Comparison of ENCODE assay signal across 14 cellular contexts in genomic region chr1:8597455-8597854, GRCh38.
DNase-seq lines count a peak whose midpoint lies in the region; TF ChIP-seq lines count a peak whose summit lies in the region.
"Had no signal": no experiment of that assay in that cellular context is flagged by ENCODE, and none has a peak within 500 bp of the region (broad histone marks: within the 10 kb centered on the region; RNA-seq: fewer than 3 reads in every experiment).

No MANE protein-coding gene starts in this region.

- DNase-seq in left ventricle myocardium inferior (no peak), cardiac septum (ENCODE audit: low spot score) (no peak), cerebellar cortex (ENCODE audit: low spot score) (peak; percentile 35), mesothelial cell of epicardium (ENCODE audit: low spot score in 2 of 2, unreplicated experiment in 2 of 2) (no peak), vagina (ENCODE audit: extremely low spot score in 2 of 2) (no peak), mammary epithelial cell (no peak), neural progenitor cell (ENCODE audit: low spot score) (no peak)
- DNase-seq in stimulated activated CD4-positive, alpha-beta T cell treated with anti-CD3 and anti-CD28 coated beads, Interleukin-4, amount 100 ng/mL, for 24 hours = no peak
- DNase-seq: activated CD4-positive, alpha-beta T cell treated with anti-CD3 and anti-CD28 coated beads, Interleukin-2, amount 50 U/mL, for 4 hours; CD8-positive, alpha-beta memory T cell; effector CD8-positive, alpha-beta T cell had no signal

- no peak for TF ChIP-seq CTCF in left ventricle myocardium inferior (IDR thresholded peaks at IDR 0.05; ENCODE audit: borderline replicate concordance)
- no peak for TF ChIP-seq CTCF in mesothelial cell of epicardium (IDR thresholded peaks at IDR 0.05; ENCODE audit: unreplicated experiment)
- TF ChIP-seq CTCF in vagina (IDR thresholded peaks at IDR 0.05) = no peak
- TF ChIP-seq CTCF in mammary epithelial cell (conservative IDR thresholded peaks at IDR 0.05 in 1 of 2, IDR thresholded peaks at IDR 0.05 in 1 of 2; ENCODE audit: extremely low read depth in 1 of 2, insufficient read depth in 1 of 2, low read depth in 1 of 2, low read length in 2 of 2) = no peak
- TF ChIP-seq CTCF in neural progenitor cell (IDR thresholded peaks at IDR 0.05) = no peak

- WGBS in mammary epithelial cell (ENCODE audit: low coverage, missing lambda C conversion rate) = 96% methylated on average over 4 of the region's 4 CpGs

- no TSS peak for BruUV-seq in mammary epithelial cell (replicated peaks; lab: Mats Ljungman, UMichigan)

- H3F3A ChIP-seq in neural progenitor cell (ENCODE audit: low read depth) = peaks cover 15% of the 10 kb centered on the region

- peaks cover 15% of the 10 kb centered on the region for H3K36me3 Mint-ChIP-seq in mesothelial cell of epicardium
- H3K36me3 Mint-ChIP-seq in neural progenitor cell = peaks cover 25% of the 10 kb centered on the region

- H3K27ac ChIP-seq in left ventricle myocardium inferior (replicated peaks) (peak overlapping the region; percentile 64), vagina (peak overlapping the region; percentile 30), mammary epithelial cell (ENCODE audit: insufficient read depth, low read depth, low read length) (no peak overlapping the region), neural progenitor cell (no peak overlapping the region)
- H3K27ac ChIP-seq: A549 had no signal

- H3K4me3 Mint-ChIP-seq in mesothelial cell of epicardium (no peak overlapping the region), neural progenitor cell (no peak overlapping the region)
- H3K4me3 Mint-ChIP-seq: activated T-helper 1 cell treated with anti-CD3 and anti-CD28 coated beads, Interleukin-12 subunit alpha, Interleukin-12 subunit beta, Interleukin-2, Interleukin-4 antibody, amounts not matched to agents 30 ng/mL and 10 ng/mL and 1 ng/mL, durations not matched to agents 14 hours and 24 hours and 36 hours; CD8-positive, alpha-beta memory T cell had no signal

- CTCF ChIA-PET in mammary epithelial cell (lab: Charles Lee; ENCODE audit: low non-redundant PET) = no interaction called here

- dilution Hi-C loops in mammary epithelial cell (cut with HindIII; ENCODE audit: low sequenced_read_pairs) = no loop called here

- no peaks in the 10 kb centered on the region for H3K27me3 ChIP-seq in left ventricle myocardium inferior (ENCODE audit: low read depth)
- H3K27me3 ChIP-seq in vagina = no peaks in the 10 kb centered on the region
- H3K27me3 ChIP-seq in mammary epithelial cell (ENCODE audit: insufficient read depth, low read length) = no peaks in the 10 kb centered on the region
- H3K27me3 ChIP-seq in neural progenitor cell = no peaks in the 10 kb centered on the region
- H3K27me3 ChIP-seq: ovary had no signal

- intact Hi-C loops in left ventricle myocardium inferior (cut with micrococcal nuclease) = no loop called here
- intact Hi-C loops in cardiac septum (cut with DNase I) = no loop called here
- intact Hi-C loops in vagina (cut with DNase I) = no loop called here
- intact Hi-C loops in mammary epithelial cell (cut with micrococcal nuclease) = no loop called here

- H3K9me3 Mint-ChIP-seq in mesothelial cell of epicardium (no peaks in the 10 kb centered on the region), neural progenitor cell (peaks cover 4% of the 10 kb centered on the region)
- H3K9me3 Mint-ChIP-seq: activated T-helper 1 cell treated with anti-CD3 and anti-CD28 coated beads, Interleukin-12 subunit alpha, Interleukin-12 subunit beta, Interleukin-2, Interleukin-4 antibody, amounts not matched to agents 30 ng/mL and 10 ng/mL and 1 ng/mL, durations not matched to agents 14 hours and 24 hours and 36 hours; CD8-positive, alpha-beta memory T cell had no signal

- TF ChIP-seq POLR2A in vagina (IDR thresholded peaks at IDR 0.05) = no peak

- H3K4me3 ChIP-seq in left ventricle myocardium inferior (peak overlapping the region; percentile 42), vagina (peak overlapping the region; percentile 1 to 16), mammary epithelial cell (replicated peaks in 1 of 3; ENCODE audit: insufficient read depth in 1 of 3, low read depth in 2 of 3, low read length in 3 of 3) (no peak overlapping the region), neural progenitor cell (no peak overlapping the region)
- H3K4me3 ChIP-seq: A549, ovary had no signal

- H3K27ac Mint-ChIP-seq in mesothelial cell of epicardium (peak overlapping the region; percentile 86), neural progenitor cell (no peak overlapping the region)
- H3K27ac Mint-ChIP-seq: activated T-helper 1 cell treated with anti-CD3 and anti-CD28 coated beads, Interleukin-12 subunit alpha, Interleukin-12 subunit beta, Interleukin-2, Interleukin-4 antibody, amounts not matched to agents 30 ng/mL and 10 ng/mL and 1 ng/mL, durations not matched to agents 14 hours and 24 hours and 36 hours; CD8-positive, alpha-beta memory T cell had no signal

- H2AFZ ChIP-seq in mammary epithelial cell (ENCODE audit: low read depth, low read length) = no peak overlapping the region
- H2AFZ ChIP-seq in neural progenitor cell (replicated peaks) = no peak overlapping the region

- H3K4me1 Mint-ChIP-seq in mesothelial cell of epicardium (peaks cover 40% of the 10 kb centered on the region), neural progenitor cell (peaks cover 59% of the 10 kb centered on the region)

- no peak overlapping the region for H3K9ac ChIP-seq in mammary epithelial cell (ENCODE audit: insufficient read depth, low read length)
- H3K9ac ChIP-seq in neural progenitor cell = no peak overlapping the region

- H3K4me2 ChIP-seq in mammary epithelial cell (ENCODE audit: insufficient read depth, low read depth, low read length) (no peak overlapping the region), neural progenitor cell (no peak overlapping the region)
- H3K4me2 ChIP-seq: A549 had no signal

- in situ Hi-C loops in mammary epithelial cell (cut with MboI; ENCODE audit: low sequenced_read_pairs in 2 of 2) = no loop called here

- peaks cover 3% of the 10 kb centered on the region for H3K79me2 ChIP-seq in mammary epithelial cell (ENCODE audit: insufficient read depth, low read length)
- peaks cover 99% of the 10 kb centered on the region for H3K79me2 ChIP-seq in neural progenitor cell (ENCODE audit: low read depth)

- H3K27me3 Mint-ChIP-seq in mesothelial cell of epicardium (ENCODE audit: low read depth) = no peaks in the 10 kb centered on the region
- H3K27me3 Mint-ChIP-seq in neural progenitor cell (ENCODE audit: insufficient read depth, low read depth) = no peaks in the 10 kb centered on the region
- H3K27me3 Mint-ChIP-seq: CD8-positive, alpha-beta memory T cell had no signal

- H3K4me1 ChIP-seq in left ventricle myocardium inferior = peaks cover 49% of the 10 kb centered on the region
- peaks cover 31% of the 10 kb centered on the region for H3K4me1 ChIP-seq in vagina
- H3K4me1 ChIP-seq in mammary epithelial cell (ENCODE audit: insufficient read depth, low read length) = no peaks in the 10 kb centered on the region
- H3K4me1 ChIP-seq in neural progenitor cell = peaks cover 30% of the 10 kb centered on the region

- H3K9me3 ChIP-seq in left ventricle myocardium inferior (replicated peaks) (no peaks in the 10 kb centered on the region), vagina (no peaks in the 10 kb centered on the region), mammary epithelial cell (replicated peaks; ENCODE audit: insufficient read depth, low read length) (no peaks in the 10 kb centered on the region), neural progenitor cell (ENCODE audit: low read depth) (no peaks in the 10 kb centered on the region)
- H3K9me3 ChIP-seq: A549, ovary had no signal

- H3K36me3 ChIP-seq in left ventricle myocardium inferior (no peaks in the 10 kb centered on the region), vagina (no peaks in the 10 kb centered on the region), mammary epithelial cell (ENCODE audit: insufficient read depth, low read length) (no peaks in the 10 kb centered on the region), neural progenitor cell (no peaks in the 10 kb centered on the region)
- H3K36me3 ChIP-seq: ovary had no signal

- H4K20me1 ChIP-seq in mammary epithelial cell (ENCODE audit: insufficient read depth, low read length) = no peaks in the 10 kb centered on the region
- peaks cover 56% of the 10 kb centered on the region for H4K20me1 ChIP-seq in neural progenitor cell (ENCODE audit: low read depth)

Comparison
In these comparisons a context has a peak if more than half of its experiments do, and no peak if none do; other contexts are left out.
1. H3K27ac ChIP-seq: peak in left ventricle myocardium inferior (single experiment) and vagina (single experiment); none in mammary epithelial cell (single experiment) and neural progenitor cell (single experiment).
2. H3K4me3 ChIP-seq: peak in left ventricle myocardium inferior (single experiment) and vagina (2 of 2); none in mammary epithelial cell (0 of 3) and neural progenitor cell (single experiment).